Comparison of ENCODE assay signal across 10 cellular contexts in genomic region chr1:207644852-207645631, GRCh38. TPM values are rescaled to one million over a fixed set of nuclear protein-coding genes. Genes with fewer than 3 reads are reported as not detected.
A peak's percentile ranks its signal among the peaks of the same experiment; 100 is the strongest.
DNase-seq lines count a peak whose midpoint lies in the region; ATAC-seq and TF ChIP-seq lines count a peak whose summit lies in the region.
"Had no signal": no experiment of that assay in that cellular context is flagged by ENCODE, and none has a peak within 500 bp of the region (broad histone marks: within the 10 kb centered on the region; RNA-seq: fewer than 3 reads in every experiment).

TSS of gene CR1L (plus strand) at chr1:207645133. CDS start at chr1:207645234, 101 bp downstream.

- no peaks in the 10 kb centered on the region for H3K36me3 ChIP-seq in uterus

- no peak for TF ChIP-seq POLR2A in uterus (IDR thresholded peaks at IDR 0.05)

- DNase-seq in NCI-H2196 (lab: John Stamatoyannopoulos, UW; ENCODE audit: unreplicated experiment) (peak; percentile 72), NCI-H2196 treated with DMSO at 0.1 percent for 48 hours (lab: John Stamatoyannopoulos, UW; ENCODE audit: unreplicated experiment) (no peak), T follicular helper cell (ENCODE audit: low read depth) (peak; percentile 46), left cardiac atrium (peak; percentile 84), retina (peak; percentile 93), uterus (peak; percentile 47 to 63)
- DNase-seq in activated naive CD8-positive, alpha-beta T cell treated with anti-CD3 and anti-CD28 coated beads, Interleukin-2, amount 50 U/mL, for 24 hours, result peak; percentile 82

- intact Hi-C loops in left cardiac atrium (cut with DNase I), result loop anchor here in 1 of 2 donors (10.0 kb wide), 1 partner anchor 150 kb away; no protein-coding TSS in a partner anchor
- intact Hi-C loops in uterus (cut with DNase I; ENCODE audit: low total_unique reads), result no loop called here

- H3K9me3 ChIP-seq in uterus, result no peaks in the 10 kb centered on the region

- H3K9me3 Mint-ChIP-seq in activated naive CD8-positive, alpha-beta T cell treated with anti-CD3 and anti-CD28 coated beads, Interleukin-2, amount 50 U/mL, for 24 hours, result no peaks in the 10 kb centered on the region

- peaks cover 8% of the 10 kb centered on the region for H3K4me1 Mint-ChIP-seq in activated naive CD8-positive, alpha-beta T cell treated with anti-CD3 and anti-CD28 coated beads, Interleukin-2, amount 50 U/mL, for 24 hours

- H3K27ac ChIP-seq in uterus, result no peak within 1 kb of the TSS
- H3K27ac ChIP-seq: C4-2B had no signal

- H3K4me1 ChIP-seq in uterus, result no peaks in the 10 kb centered on the region

- H3K4me3 ChIP-seq in uterus, result peak within 1 kb of the TSS; percentile 40 to 46

- H3K27ac Mint-ChIP-seq in activated naive CD8-positive, alpha-beta T cell treated with anti-CD3 and anti-CD28 coated beads, Interleukin-2, amount 50 U/mL, for 24 hours, result no peak within 1 kb of the TSS

- no peak for TF ChIP-seq CTCF in uterus (IDR thresholded peaks at IDR 0.05)

- ATAC-seq in HG03159 (IDR thresholded peaks at IDR 0.05; ENCODE audit: unreplicated experiment) (peak; percentile 97), left cardiac atrium (peak; percentile 99)
- ATAC-seq in activated naive CD8-positive, alpha-beta T cell treated with anti-CD3 and anti-CD28 coated beads, Interleukin-2, amount 50 U/mL, for 24 hours, result peak; percentile 96

- H3K27me3 Mint-ChIP-seq in activated naive CD8-positive, alpha-beta T cell treated with anti-CD3 and anti-CD28 coated beads, Interleukin-2, amount 50 U/mL, for 24 hours, result peaks cover 13% of the 10 kb centered on the region

- H3K27me3 ChIP-seq in uterus, result peaks cover 0 to 11% of the 10 kb centered on the region in 2 donors

- H3K36me3 Mint-ChIP-seq in activated naive CD8-positive, alpha-beta T cell treated with anti-CD3 and anti-CD28 coated beads, Interleukin-2, amount 50 U/mL, for 24 hours (ENCODE audit: low read depth), result no peaks in the 10 kb centered on the region

- peak within 1 kb of the TSS; percentile 68 for H3K4me3 Mint-ChIP-seq in activated naive CD8-positive, alpha-beta T cell treated with anti-CD3 and anti-CD28 coated beads, Interleukin-2, amount 50 U/mL, for 24 hours

RNA-seq across cellular contexts. Expression of gene CR1L, which starts in this region (rescaled TPM):
- total RNA-seq in left cardiac atrium (not detected), uterus (under 1 TPM in 1 of 4 donors, not detected in 3; 0.14 TPM)
- total RNA-seq: temporal lobe had no signal

Comparison
In these comparisons a context has a peak if more than half of its experiments do, and no peak if none do; other contexts are left out.
1. Peak in DNase-seq and ATAC-seq in left cardiac atrium; RNA of the gene not detected or under 1 TPM.
2. Peak in DNase-seq and H3K4me3 ChIP-seq in uterus; RNA of the gene not detected or under 1 TPM.